Comparison of ENCODE assay signal across 9 cellular contexts in the genomic region with DNA sequence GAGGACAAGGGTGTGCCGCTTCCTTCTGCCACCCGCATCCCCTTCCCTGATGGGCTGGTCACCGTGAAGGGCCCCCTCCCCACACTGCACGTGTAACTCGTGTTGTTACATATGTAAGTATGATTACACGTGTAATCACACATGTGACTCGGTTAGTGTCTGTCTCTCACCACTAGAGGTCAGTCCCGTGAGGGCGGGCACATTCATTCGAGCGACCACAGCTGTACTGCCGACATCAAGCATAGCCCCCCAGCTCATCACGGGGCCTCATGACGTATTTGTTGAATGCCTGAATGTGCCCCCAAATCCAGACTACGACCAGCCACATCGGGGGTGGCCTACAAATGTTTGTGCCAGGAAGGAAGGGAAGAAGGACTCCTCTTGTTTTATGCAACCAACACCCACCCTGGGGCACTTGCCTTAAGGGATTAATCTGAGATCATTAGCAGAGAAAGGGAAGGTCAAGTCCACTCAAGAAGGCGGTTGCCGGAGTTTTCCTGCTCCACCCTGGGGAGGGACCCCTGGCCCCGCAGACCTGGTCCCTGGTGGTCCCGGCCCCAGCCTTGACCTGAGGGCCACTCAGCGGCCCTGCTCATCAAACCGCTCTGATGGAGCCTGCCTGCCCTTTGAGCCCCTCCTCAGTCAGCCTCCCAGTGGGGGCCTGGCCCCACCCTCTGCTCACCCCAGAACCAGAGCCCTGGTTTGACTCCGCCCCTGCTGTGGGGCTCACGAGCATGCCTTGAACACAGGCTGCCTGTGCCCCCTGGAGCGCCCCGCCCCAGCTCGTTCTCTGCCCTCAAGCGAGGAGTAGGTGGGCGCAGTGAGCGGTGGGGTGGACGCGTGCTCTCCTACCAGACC. TPM values are rescaled to one million over a fixed set of nuclear protein-coding genes. Genes with fewer than 3 reads are reported as not detected.
DNase-seq lines count a peak whose midpoint lies in the region; ATAC-seq and TF ChIP-seq lines count a peak whose summit lies in the region.
"Had no signal": no experiment of that assay in that cellular context is flagged by ENCODE, and none has a peak within 500 bp of the region (broad histone marks: within the 10 kb centered on the region; RNA-seq: fewer than 3 reads in every experiment).

No MANE protein-coding gene starts in this region.

- POLR2A ChIA-PET in PC-9 (lab: Charles Lee; ENCODE audit: unreplicated experiment), result no interaction called here

- H3K4me2 ChIP-seq in PC-9, result no peak overlapping the region

- H3K27ac Mint-ChIP-seq in activated naive CD8-positive, alpha-beta T cell treated with anti-CD3 and anti-CD28 coated beads for 36 hours, result no peak overlapping the region

- no peaks in the 10 kb centered on the region for H3F3A ChIP-seq in PC-9 (ENCODE audit: insufficient read depth, low read depth)

- peaks cover 3% of the 10 kb centered on the region for H3K27me3 Mint-ChIP-seq in activated naive CD8-positive, alpha-beta T cell treated with anti-CD3 and anti-CD28 coated beads for 36 hours

- H3K4me3 ChIP-seq in AG10803 (ENCODE audit: low read length), result no peak overlapping the region
- H3K4me3 ChIP-seq in PC-9, result no peak overlapping the region

- no peak overlapping the region for H3K27ac ChIP-seq in PC-9

- BruUV-seq in PC-9 (replicated peaks; lab: Mats Ljungman, UMichigan), result no TSS peak

- H3K9me2 ChIP-seq in PC-9 (ENCODE audit: insufficient read depth), result no peaks in the 10 kb centered on the region

- H3K9me3 Mint-ChIP-seq in activated naive CD8-positive, alpha-beta T cell treated with anti-CD3 and anti-CD28 coated beads for 36 hours, result no peaks in the 10 kb centered on the region

- peaks cover 7% of the 10 kb centered on the region for H3K4me1 Mint-ChIP-seq in activated naive CD8-positive, alpha-beta T cell treated with anti-CD3 and anti-CD28 coated beads for 36 hours

- CTCF ChIA-PET in PC-9 (lab: Charles Lee), result interaction anchor here (1.0 kb wide), 1 partner anchor 938 kb away, joined by 3 read pairs; no protein-coding TSS in a partner anchor

- H3K4me1 ChIP-seq in PC-9 (replicated peaks; ENCODE audit: insufficient read depth), result no peaks in the 10 kb centered on the region

- H2AFZ ChIP-seq in PC-9, result no peak overlapping the region

- H3K79me2 ChIP-seq in PC-9 (ENCODE audit: low read depth), result no peaks in the 10 kb centered on the region

- H3K27me3 ChIP-seq in PC-9 (ENCODE audit: insufficient read depth, low read depth), result no peaks in the 10 kb centered on the region

- no peak overlapping the region for H3K4me3 Mint-ChIP-seq in activated naive CD8-positive, alpha-beta T cell treated with anti-CD3 and anti-CD28 coated beads for 36 hours

- H3K36me3 Mint-ChIP-seq in activated naive CD8-positive, alpha-beta T cell treated with anti-CD3 and anti-CD28 coated beads for 36 hours, result no peaks in the 10 kb centered on the region

- H3K36me3 ChIP-seq in PC-9 (ENCODE audit: low read depth), result no peaks in the 10 kb centered on the region

- intact Hi-C loops in PC-9 (cut with micrococcal nuclease; ENCODE audit: unreplicated experiment), result loop anchor here (5.0 to 10.0 kb wide), 2 partner anchors 51 to 939 kb away; a partner anchor contains a TSS

- no peaks in the 10 kb centered on the region for H3K9me3 ChIP-seq in PC-9 (ENCODE audit: insufficient read depth, low read depth)

- DNase-seq in AG10803 (ENCODE audit: low read depth) (no peak), PC-9 (no peak), iris pigment epithelial cell (ENCODE audit: low read depth) (peak; percentile 43), NK-92 (lab: John Stamatoyannopoulos, UW; ENCODE audit: unreplicated experiment) (no peak)
- DNase-seq in activated naive CD8-positive, alpha-beta T cell treated with anti-CD3 and anti-CD28 coated beads for 36 hours, result peak; percentile 54
- peak; percentile 12 for DNase-seq in stimulated activated CD8-positive, alpha-beta memory T cell treated with anti-CD3 and anti-CD28 coated beads, Interleukin-15, amount 100 ng/mL, for 1 hour (ENCODE audit: low read depth)

- no peaks in the 10 kb centered on the region for H4K20me1 ChIP-seq in PC-9 (ENCODE audit: insufficient read depth)

- ATAC-seq in GM18873 (IDR thresholded peaks at IDR 0.05; ENCODE audit: low FRiP score, unreplicated experiment) (peak; percentile 71), HG03139 (IDR thresholded peaks at IDR 0.05; ENCODE audit: unreplicated experiment) (peak; percentile 87)

- TF ChIP-seq CTCF in AG10803 (conservative IDR thresholded peaks at IDR 0.05; ENCODE audit: low read length), result peak; percentile 61
- TF ChIP-seq CTCF in PC-9 (conservative IDR thresholded peaks at IDR 0.05), result peak; percentile 66

RNA-seq across cellular contexts. Expression of a gene that starts 52.8 kb away (rescaled TPM):
- total RNA-seq in PC-9 (2021), result 3.3 and 3.6 TPM in 2 replicates
- total RNA-seq in activated naive CD8-positive, alpha-beta T cell treated with anti-CD3 and anti-CD28 coated beads for 36 hours, result under 1 TPM; 0.08 TPM
- total RNA-seq: HT1080 had no signal

Comparison
In these comparisons a context has a peak if more than half of its experiments do, and no peak if none do; other contexts are left out.
1. DNase-seq: peak in activated naive CD8-positive, alpha-beta T cell treated with anti-CD3 and anti-CD28 coated beads for 36 hours (single experiment), iris pigment epithelial cell (single experiment) and stimulated activated CD8-positive, alpha-beta memory T cell treated with anti-CD3 and anti-CD28 coated beads, Interleukin-15, amount 100 ng/mL, for 1 hour (single experiment); none in AG10803 (single experiment), PC-9 (0 of 2) and NK-92 (single experiment).